ENCODE assay signal across 37 cellular contexts in the genomic region with DNA sequence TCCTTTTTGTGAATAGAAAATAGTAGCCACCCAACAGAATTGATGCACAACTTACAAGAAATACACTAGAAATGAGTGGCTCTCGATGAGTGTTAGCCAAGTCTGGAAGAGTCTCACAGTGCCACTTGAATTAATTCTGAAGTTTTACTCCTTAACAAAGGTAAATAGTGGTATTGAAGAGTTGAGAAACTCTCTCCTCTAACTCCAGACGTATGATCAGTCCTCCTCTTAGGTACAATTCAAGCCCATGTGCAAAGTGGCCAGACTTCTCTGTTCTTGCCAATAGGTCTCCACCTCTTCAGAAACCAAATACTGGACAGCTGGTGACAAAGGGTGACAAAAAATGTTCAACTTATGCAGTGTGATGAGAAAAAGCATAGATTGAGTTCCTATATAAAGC. TPM values are rescaled to one million over a fixed set of nuclear protein-coding genes. Genes with fewer than 3 reads are reported as not detected.
"Had no signal": no experiment of that assay in that cellular context is flagged by ENCODE, and none has a peak within 500 bp of the region (broad histone marks: within the 10 kb centered on the region; RNA-seq: fewer than 3 reads in every experiment).

No MANE protein-coding gene starts in this region.

- H3K9me3 ChIP-seq: adrenal gland, ascending aorta, breast epithelium had no signal

- H3K27me3 ChIP-seq: adrenal gland, ascending aorta, body of pancreas, brain microvascular endothelial cell, breast epithelium, cardiac muscle cell had no signal

- H3K4me1 ChIP-seq: adrenal gland, ascending aorta, body of pancreas, breast epithelium had no signal

- H3K27ac ChIP-seq: adrenal gland, ascending aorta, body of pancreas, brain microvascular endothelial cell, breast epithelium, cardiac muscle cell had no signal

- H3K4me3 ChIP-seq: adrenal gland, ascending aorta, body of pancreas, breast epithelium, cardiac muscle cell had no signal

- ATAC-seq: activated naive CD4-positive, alpha-beta T cell treated with anti-CD3 and anti-CD28 coated beads, Interleukin-2, amount 50 U/mL, for 72 hours; activated naive CD8-positive, alpha-beta T cell treated with anti-CD3 and anti-CD28 coated beads, Interleukin-2, amount 50 U/mL, for 24 hours; activated T-cell treated with anti-CD3 and anti-CD28 coated beads, Interleukin-2, amount 50 U/mL, for 4 hours; activated T-cell treated with anti-CD3 and anti-CD28 coated beads, Interleukin-2, amount 50 U/mL, for 72 hours; activated T-helper 17 cell treated with anti-CD3 and anti-CD28 coated beads, Interleukin-2, amount 50 U/mL, for 72 hours; body of pancreas had no signal

- H3K36me3 ChIP-seq: adrenal gland, ascending aorta, brain microvascular endothelial cell, breast epithelium, cardiac muscle cell had no signal

- DNase-seq: activated effector memory CD4-positive, alpha-beta T cell treated with anti-CD3 and anti-CD28 coated beads, Interleukin-2, amount 50 U/mL, for 16 hours; activated effector memory CD4-positive, alpha-beta T cell treated with Interleukin-2 at 50 U/mL for 16 hours; activated gamma-delta T cell; activated gamma-delta T cell treated with Interleukin-2 at 50 U/mL for 16 hours; activated naive CD4-positive, alpha-beta T cell; activated naive CD4-positive, alpha-beta T cell treated with anti-CD3 and anti-CD28 coated beads for 36 hours; activated naive CD4-positive, alpha-beta T cell treated with anti-CD3 and anti-CD28 coated beads, Interleukin-2, amount 10 ng/mL, durations not matched to agents 7 days and 5 days; activated naive CD4-positive, alpha-beta T cell treated with anti-CD3 and anti-CD28 coated beads, Interleukin-2, amount 50 U/mL, for 16 hours; activated naive CD4-positive, alpha-beta T cell treated with Interleukin-2 at 50 U/mL for 16 hours; activated naive CD8-positive, alpha-beta T cell treated with anti-CD3 and anti-CD28 coated beads for 36 hours; activated naive CD8-positive, alpha-beta T cell treated with anti-CD3 and anti-CD28 coated beads, Interleukin-2, amount 10 ng/mL, durations not matched to agents 7 days and 5 days; activated naive CD8-positive, alpha-beta T cell treated with anti-CD3 and anti-CD28 coated beads, Interleukin-2, amount 50 U/mL, for 24 hours; activated T-cell treated with anti-CD3 and anti-CD28 coated beads for 4 hours; activated T-cell treated with anti-CD3 and anti-CD28 coated beads, Interleukin-2, amount 50 U/mL, for 1 hour; activated T-cell treated with anti-CD3 and anti-CD28 coated beads, Interleukin-2, amount 50 U/mL, for 24 hours; activated T-cell treated with anti-CD3 and anti-CD28 coated beads, Interleukin-2, amount 50 U/mL, for 4 hours; activated T-cell treated with anti-CD3 and anti-CD28 coated beads, Interleukin-2, amount 50 U/mL, for 48 hours; activated T-cell treated with anti-CD3 and anti-CD28 coated beads, Interleukin-2, amount 50 U/mL, for 72 hours; adrenal gland; amniotic stem cell; amygdala; anterior cingulate cortex; aorta; body of pancreas; brain microvascular endothelial cell; caudate nucleus; central memory CD4-positive, alpha-beta T cell; cerebellar nuclear complex had no signal

RNA-seq across cellular contexts. Expression of a gene that starts 38.5 kb away (rescaled TPM):
- total RNA-seq: activated naive CD4-positive, alpha-beta T cell treated with anti-CD3 and anti-CD28 coated beads for 36 hours; activated naive CD4-positive, alpha-beta T cell treated with anti-CD3 and anti-CD28 coated beads, Interleukin-2, amount 50 U/mL, for 72 hours; activated naive CD8-positive, alpha-beta T cell treated with anti-CD3 and anti-CD28 coated beads for 36 hours; activated naive CD8-positive, alpha-beta T cell treated with anti-CD3 and anti-CD28 coated beads, Interleukin-2, amount 10 ng/mL, durations not matched to agents 7 days and 5 days; activated T-cell treated with anti-CD3 and anti-CD28 coated beads, Interleukin-2, amount 50 U/mL, for 72 hours; activated T-helper 1 cell treated with anti-CD3 and anti-CD28 coated beads, Interleukin-12 subunit alpha, Interleukin-12 subunit beta, Interleukin-2, Interleukin-4 antibody, amounts not matched to agents 30 ng/mL and 10 ng/mL and 1 ng/mL, durations not matched to agents 14 hours and 24 hours and 36 hours; activated T-helper 17 cell treated with anti-CD3 and anti-CD28 coated beads, Interleukin-2, amount 50 U/mL, for 72 hours; activated T-helper 2 cell treated with anti-CD3 and anti-CD28 coated beads, Interferon-gamma antibody, Interleukin-2, Interleukin-4, amounts not matched to agents 10 μg/mL and 5 μg/mL and 100 μg/mL, durations not matched to agents 14 hours and 24 hours and 36 hours; bronchial epithelial cell; cardiac muscle cell; cardiac septum had no signal
